Comparison of ENCODE assay signal across 8 cellular contexts in genomic region chr1:115980998-115981993, GRCh38. TPM values are rescaled to one million over a fixed set of nuclear protein-coding genes. Genes with fewer than 3 reads are reported as not detected.
DNase-seq lines count a peak whose midpoint lies in the region; ATAC-seq, FAIRE-seq and TF ChIP-seq lines count a peak whose summit lies in the region.

No MANE protein-coding gene starts in this region.

- no peak overlapping the region for H3K4me2 ChIP-seq in endothelial cell of umbilical vein (ENCODE audit: insufficient read depth, low read length)

- no peak overlapping the region for H2AFZ ChIP-seq in endothelial cell of umbilical vein (ENCODE audit: low read depth, low read length)

- CTCF ChIA-PET in endothelial cell of umbilical vein (lab: Charles Lee), result interaction anchor here (0.5 to 4.8 kb wide), 39 partner anchors 8 to 887 kb away, joined by 3 to 133 read pairs (median 4); no protein-coding TSS in a partner anchor

- H3K36me3 ChIP-seq in RWPE2 (ENCODE audit: low read depth), result peaks cover 55% of the 10 kb centered on the region
- H3K36me3 ChIP-seq in endothelial cell of umbilical vein (ENCODE audit: control insufficient read depth in 2 of 2, extremely low read depth in 1 of 2, insufficient read depth in 2 of 2, low read length in 2 of 2), result no peaks in the 10 kb centered on the region

- H3K4me1 ChIP-seq in RWPE2 (ENCODE audit: insufficient read depth, poor library complexity, severe bottlenecking), result peaks cover 44% of the 10 kb centered on the region
- no peaks in the 10 kb centered on the region for H3K4me1 ChIP-seq in endothelial cell of umbilical vein (ENCODE audit: control insufficient read depth, extremely low read depth, insufficient read depth, low read length)

- H3K4me3 ChIP-seq in RWPE2 (ENCODE audit: severe bottlenecking) (no peak overlapping the region), endothelial cell of umbilical vein (replicated peaks in 1 of 3; ENCODE audit: insufficient read depth in 1 of 3, low read depth in 1 of 3, low read length in 3 of 3) (no peak overlapping the region)

- no TSS peak for BruUV-seq in endothelial cell of umbilical vein (replicated peaks; lab: Mats Ljungman, UMichigan)

- H3K9ac ChIP-seq in endothelial cell of umbilical vein (replicated peaks; ENCODE audit: extremely low read depth, insufficient read depth, low read length), result no peak overlapping the region

- no peak overlapping the region for H3K27ac Mint-ChIP-seq in activated naive CD8-positive, alpha-beta T cell treated with anti-CD3 and anti-CD28 coated beads, Interleukin-2, amount 10 ng/mL, durations not matched to agents 7 days and 5 days
- H3K27ac Mint-ChIP-seq in activated naive CD8-positive, alpha-beta T cell treated with anti-CD3 and anti-CD28 coated beads for 36 hours, result no peak overlapping the region

- dilution Hi-C loops in endothelial cell of umbilical vein (cut with MboI; ENCODE audit: extremely low pct_ligation_motif_present, low sequenced_read_pairs), result no loop called here

- peaks cover 7% of the 10 kb centered on the region for H3K4me1 Mint-ChIP-seq in activated naive CD8-positive, alpha-beta T cell treated with anti-CD3 and anti-CD28 coated beads, Interleukin-2, amount 10 ng/mL, durations not matched to agents 7 days and 5 days
- H3K4me1 Mint-ChIP-seq in activated naive CD8-positive, alpha-beta T cell treated with anti-CD3 and anti-CD28 coated beads for 36 hours, result no peaks in the 10 kb centered on the region

- no peak overlapping the region for H3K4me3 Mint-ChIP-seq in activated naive CD8-positive, alpha-beta T cell treated with anti-CD3 and anti-CD28 coated beads, Interleukin-2, amount 10 ng/mL, durations not matched to agents 7 days and 5 days
- no peak overlapping the region for H3K4me3 Mint-ChIP-seq in activated naive CD8-positive, alpha-beta T cell treated with anti-CD3 and anti-CD28 coated beads for 36 hours

- H3K27ac ChIP-seq in RWPE2 (ENCODE audit: poor library complexity, severe bottlenecking) (peak overlapping the region; percentile 7), endothelial cell of umbilical vein (ENCODE audit: insufficient read depth, low read depth, low read length) (no peak overlapping the region)

- FAIRE-seq in endothelial cell of umbilical vein (lab: Jason Lieb, UNC), result peak; percentile 24

- POLR2A ChIA-PET in activated naive CD8-positive, alpha-beta T cell treated with anti-CD3 and anti-CD28 coated beads, Interleukin-2, amount 10 ng/mL, durations not matched to agents 7 days and 5 days (lab: Charles Lee), result no interaction called here
- POLR2A ChIA-PET in endothelial cell of umbilical vein (lab: Charles Lee), result no interaction called here

- ATAC-seq in activated naive CD8-positive, alpha-beta T cell treated with anti-CD3 and anti-CD28 coated beads, Interleukin-2, amount 10 ng/mL, durations not matched to agents 7 days and 5 days (ENCODE audit: low read depth), result peak; percentile 39
- ATAC-seq in RWPE2 (ENCODE audit: low read depth), result no peak
- ATAC-seq in HG02610 (IDR thresholded peaks at IDR 0.05; ENCODE audit: unreplicated experiment), result no peak
- no peak for ATAC-seq in esophagus mucosa

- intact Hi-C loops in endothelial cell of umbilical vein (cut with micrococcal nuclease), result loop anchor here (1.0 to 10.0 kb wide), 3 partner anchors 174 to 336 kb away; partner anchors contain the start of gene VANGL1

- H3K27me3 ChIP-seq in RWPE2 (ENCODE audit: insufficient read depth, poor library complexity, severe bottlenecking) (no peaks in the 10 kb centered on the region), endothelial cell of umbilical vein (ENCODE audit: control insufficient read depth in 2 of 2, insufficient read depth in 2 of 2, low read length in 2 of 2) (peaks cover 17 to 39% of the 10 kb centered on the region in 2 experiments)

- H3K27me3 Mint-ChIP-seq in activated naive CD8-positive, alpha-beta T cell treated with anti-CD3 and anti-CD28 coated beads, Interleukin-2, amount 10 ng/mL, durations not matched to agents 7 days and 5 days, result peaks cover 28% of the 10 kb centered on the region
- peaks cover 30% of the 10 kb centered on the region for H3K27me3 Mint-ChIP-seq in activated naive CD8-positive, alpha-beta T cell treated with anti-CD3 and anti-CD28 coated beads for 36 hours

- TF ChIP-seq POLR2A in endothelial cell of umbilical vein (IDR thresholded peaks at IDR 0.05; ENCODE audit: low read depth, low read length), result no peak

- H3K36me3 Mint-ChIP-seq in activated naive CD8-positive, alpha-beta T cell treated with anti-CD3 and anti-CD28 coated beads, Interleukin-2, amount 10 ng/mL, durations not matched to agents 7 days and 5 days, result no peaks in the 10 kb centered on the region
- H3K36me3 Mint-ChIP-seq in activated naive CD8-positive, alpha-beta T cell treated with anti-CD3 and anti-CD28 coated beads for 36 hours, result no peaks in the 10 kb centered on the region

- H3K9me1 ChIP-seq in endothelial cell of umbilical vein (replicated peaks; ENCODE audit: control insufficient read depth, extremely low read depth, insufficient read depth, low read length), result no peaks in the 10 kb centered on the region

- no peaks in the 10 kb centered on the region for H4K20me1 ChIP-seq in endothelial cell of umbilical vein (replicated peaks; ENCODE audit: control insufficient read depth, extremely low read depth, insufficient read depth, low read length)

- TF ChIP-seq CTCF in RWPE2 (IDR thresholded peaks at IDR 0.05; ENCODE audit: poor library complexity, severe bottlenecking), result peak; percentile 73
- peak; percentile 53 to 56 for TF ChIP-seq CTCF in endothelial cell of umbilical vein (IDR thresholded peaks at IDR 0.05; ENCODE audit: extremely low read depth in 1 of 2, insufficient read depth in 1 of 2, low read depth in 1 of 2, low read length in 2 of 2)

- no peaks in the 10 kb centered on the region for H3K9me3 ChIP-seq in RWPE2 (ENCODE audit: severe bottlenecking)
- H3K9me3 ChIP-seq in endothelial cell of umbilical vein (replicated peaks; ENCODE audit: control insufficient read depth, insufficient read depth, low read length), result no peaks in the 10 kb centered on the region

- DNase-seq in activated naive CD8-positive, alpha-beta T cell treated with anti-CD3 and anti-CD28 coated beads, Interleukin-2, amount 10 ng/mL, durations not matched to agents 7 days and 5 days, result no peak
- no peak for DNase-seq in activated naive CD8-positive, alpha-beta T cell treated with anti-CD3 and anti-CD28 coated beads for 36 hours
- peak; percentile 56 for DNase-seq in HuH-7 (ENCODE audit: low spot score)
- DNase-seq in RWPE2 (ENCODE audit: low spot score), result no peak
- peak; percentile 41 for DNase-seq in endothelial cell of umbilical vein (ENCODE audit: low read depth, low spot score)
- peak; percentile 64 for DNase-seq in midbrain (lab: John Stamatoyannopoulos, UW)

- no peaks in the 10 kb centered on the region for H3K9me3 Mint-ChIP-seq in activated naive CD8-positive, alpha-beta T cell treated with anti-CD3 and anti-CD28 coated beads, Interleukin-2, amount 10 ng/mL, durations not matched to agents 7 days and 5 days
- no peaks in the 10 kb centered on the region for H3K9me3 Mint-ChIP-seq in activated naive CD8-positive, alpha-beta T cell treated with anti-CD3 and anti-CD28 coated beads for 36 hours

- H3K79me2 ChIP-seq in endothelial cell of umbilical vein (ENCODE audit: control insufficient read depth, insufficient read depth, low read length), result no peaks in the 10 kb centered on the region

TF ChIP-seq in endothelial cell of umbilical vein, 7 proteins besides CTCF, POLR2A, EP300 and RAD21:
- TF ChIP-seq MYC (IDR thresholded peaks at IDR 0.05; ENCODE audit: low read depth, low read length) (no peak), EZH2 (IDR thresholded peaks at IDR 0.05; ENCODE audit: borderline replicate concordance, low read depth, low read length, severe bottlenecking) (no peak), MAX (IDR thresholded peaks at IDR 0.05; ENCODE audit: insufficient read depth, insufficient read length) (no peak), POLR2AphosphoS5 (IDR thresholded peaks at IDR 0.05; ENCODE audit: insufficient read depth, low read depth, low read length) (no peak), JUN (IDR thresholded peaks at IDR 0.05; ENCODE audit: borderline replicate concordance, insufficient read depth, insufficient read length, low read depth) (no peak), GATA2 (IDR thresholded peaks at IDR 0.05; ENCODE audit: insufficient read depth, insufficient read length, low read depth, low read length) (no peak), FOS (IDR thresholded peaks at IDR 0.05; ENCODE audit: borderline replicate concordance, insufficient read depth, low read length) (no peak)
TF ChIP-seq in endothelial cell of umbilical vein: peak in this region for 0.

RNA-seq across cellular contexts. Expression of gene SLC22A15, which starts 5.0 kb away (rescaled TPM):
- 1 to 10 TPM; 1.4 to 1.6 TPM for total RNA-seq in activated naive CD8-positive, alpha-beta T cell treated with anti-CD3 and anti-CD28 coated beads, Interleukin-2, amount 10 ng/mL, durations not matched to agents 7 days and 5 days
- under 1 TPM; 0.47 to 0.54 TPM for total RNA-seq in activated naive CD8-positive, alpha-beta T cell treated with anti-CD3 and anti-CD28 coated beads for 36 hours
- total RNA-seq in endothelial cell of umbilical vein, result 0.44 TPM in 1 of 2 replicates, not detected in the other
- polyA plus RNA-seq in endothelial cell of umbilical vein, result not detected in 2 replicates
- not detected in 2 replicates for polyA plus RNA-seq in endothelial cell of umbilical vein (2011; cell fraction: cytosol; rRNA removed)
- polyA plus RNA-seq in endothelial cell of umbilical vein (2011; cell fraction: nucleus; rRNA removed), result 0.04 and 0.13 TPM in 2 replicates
- polyA plus RNA-seq in endothelial cell of umbilical vein (2012), result not detected in 2 replicates
- not detected in 2 replicates for polyA minus RNA-seq in endothelial cell of umbilical vein
- 1.1 TPM for polyA minus RNA-seq in endothelial cell of umbilical vein (2011; cell fraction: cytosol; rRNA and poly(A)+ RNA removed)
- 0.53 TPM in 1 of 2 replicates, not detected in the other for polyA minus RNA-seq in endothelial cell of umbilical vein (2011; cell fraction: nucleus; rRNA and poly(A)+ RNA removed)
- 6.6 TPM for total RNA-seq in esophagus mucosa

Comparison
In these comparisons a context has a peak if more than half of its experiments do, and no peak if none do; other contexts are left out.
1. DNase-seq: peak in HuH-7 (single experiment), endothelial cell of umbilical vein (single experiment) and midbrain (single experiment); none in activated naive CD8-positive, alpha-beta T cell treated with anti-CD3 and anti-CD28 coated beads, Interleukin-2, amount 10 ng/mL, durations not matched to agents 7 days and 5 days (single experiment), activated naive CD8-positive, alpha-beta T cell treated with anti-CD3 and anti-CD28 coated beads for 36 hours (single experiment) and RWPE2 (single experiment).